ENCODE assay signal across 18 cellular contexts in genomic region chr7:102072636-102073209, GRCh38.
"Had no signal": no experiment of that assay in that cellular context is flagged by ENCODE, and none has a peak within 500 bp of the region (broad histone marks: within the 10 kb centered on the region; RNA-seq: fewer than 3 reads in every experiment).

No MANE protein-coding gene starts in this region.

- DNase-seq: activated CD4-positive, alpha-beta T cell treated with anti-CD3 and anti-CD28 coated beads, Interleukin-2, amount 50 U/mL, for 1 hour; activated naive CD4-positive, alpha-beta T cell treated with anti-CD3 and anti-CD28 coated beads, Interleukin-2, amount 10 ng/mL, durations not matched to agents 7 days and 5 days; activated T-cell treated with anti-CD3 and anti-CD28 coated beads, Interleukin-2, amount 50 U/mL, for 1 hour; cortex of kidney; effector memory CD4-positive, alpha-beta T cell; mesenchymal stem cell; natural killer cell; stimulated activated naive CD8-positive, alpha-beta T cell treated with anti-CD3 and anti-CD28 coated beads, Interleukin-15, Interleukin-2, amounts not matched to agents 100 U/mL and 50 U/mL, for 24 hours; transverse colon had no signal

- H3K9me3 ChIP-seq: adrenal gland, gastroesophageal sphincter, right lobe of liver had no signal

- H2AFZ ChIP-seq: hepatocyte had no signal

- H3K4me1 ChIP-seq: adrenal gland, gastroesophageal sphincter, right lobe of liver had no signal

- H3K27ac ChIP-seq: adrenal gland, gastroesophageal sphincter, hepatocyte, right lobe of liver, transverse colon had no signal

- H3K27me3 ChIP-seq: adrenal gland, gastroesophageal sphincter, hepatocyte, right lobe of liver, transverse colon had no signal

- ATAC-seq: activated CD4-positive, CD25-positive, alpha-beta regulatory T cell treated with anti-CD3 and anti-CD28 coated beads, Interleukin-2, amount 50 U/mL, for 24 hours; gastroesophageal sphincter; natural killer cell; right lobe of liver; stimulated activated naive CD8-positive, alpha-beta T cell treated with anti-CD3 and anti-CD28 coated beads, Interleukin-15, Interleukin-2, amounts not matched to agents 100 U/mL and 50 U/mL, for 24 hours had no signal

- H3K9me3 Mint-ChIP-seq: central memory CD8-positive, alpha-beta T cell had no signal

- FAIRE-seq: keratinocyte had no signal

- H3K27ac Mint-ChIP-seq: activated naive CD4-positive, alpha-beta T cell treated with anti-CD3 and anti-CD28 coated beads, Interleukin-2, amount 10 ng/mL, durations not matched to agents 7 days and 5 days; natural killer cell; progenitor cell of endocrine pancreas; T-helper 2 cell treated with Interferon-gamma antibody and Interleukin-4, amounts not matched to agents 5 μg/mL and 100 μg/mL, for 36 hours had no signal

- H3K4me3 ChIP-seq: adrenal gland, gastroesophageal sphincter, hepatocyte, right lobe of liver, transverse colon had no signal

- H3K4me2 ChIP-seq: hepatocyte had no signal

- H3K27me3 Mint-ChIP-seq: activated naive CD4-positive, alpha-beta T cell treated with anti-CD3 and anti-CD28 coated beads, Interleukin-2, amount 10 ng/mL, durations not matched to agents 7 days and 5 days; central memory CD8-positive, alpha-beta T cell; progenitor cell of endocrine pancreas had no signal

- H3K4me3 Mint-ChIP-seq: activated naive CD4-positive, alpha-beta T cell treated with anti-CD3 and anti-CD28 coated beads, Interleukin-2, amount 10 ng/mL, durations not matched to agents 7 days and 5 days; central memory CD8-positive, alpha-beta T cell; natural killer cell; T-helper 2 cell treated with Interferon-gamma antibody and Interleukin-4, amounts not matched to agents 5 μg/mL and 100 μg/mL, for 36 hours had no signal

- H3K36me3 ChIP-seq: adrenal gland, right lobe of liver had no signal
